Comparison of ENCODE assay signal across 24 cellular contexts in the genomic region with DNA sequence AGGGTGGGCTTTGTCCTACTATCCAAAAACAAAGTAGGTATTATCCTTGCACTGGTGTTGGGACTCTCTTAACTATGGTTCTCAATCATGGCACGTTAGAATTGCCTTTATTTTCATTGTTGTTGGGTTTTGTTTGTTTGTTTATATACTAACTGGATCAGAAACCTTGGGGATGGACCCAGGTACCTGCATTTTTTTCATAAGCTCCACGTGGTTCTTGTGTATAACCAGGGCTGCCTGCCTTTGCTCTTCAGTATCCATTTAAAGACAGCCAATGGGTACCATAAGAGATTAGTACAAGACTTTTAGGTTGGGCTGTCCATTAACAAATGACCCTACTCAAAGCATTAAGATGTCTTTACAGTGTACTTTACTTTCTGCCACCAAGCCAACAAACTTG. TPM values are rescaled to one million over a fixed set of nuclear protein-coding genes. Genes with fewer than 3 reads are reported as not detected.
A peak's percentile ranks its signal among the peaks of the same experiment; 100 is the strongest.
DNase-seq lines count a peak whose midpoint lies in the region; ATAC-seq, FAIRE-seq and TF ChIP-seq lines count a peak whose summit lies in the region.
"Had no signal": no experiment of that assay in that cellular context is flagged by ENCODE, and none has a peak within 500 bp of the region (broad histone marks: within the 10 kb centered on the region; RNA-seq: fewer than 3 reads in every experiment).

No MANE protein-coding gene starts in this region.

- H3K27me3 Mint-ChIP-seq in GM23338 (ENCODE audit: insufficient read depth, low read depth, poor library complexity) (peaks cover 8% of the 10 kb centered on the region), MCF 10A (ENCODE audit: insufficient read depth, unreplicated experiment) (no peaks in the 10 kb centered on the region), osteocyte (ENCODE audit: unreplicated experiment) (no peaks in the 10 kb centered on the region)

- no peak overlapping the region for H2AFZ ChIP-seq in GM23338
- H2AFZ ChIP-seq: hepatocyte had no signal

- TF ChIP-seq EP300 in A549 (IDR thresholded peaks at IDR 0.05) (no peak), transverse colon (IDR thresholded peaks at IDR 0.05; ENCODE audit: low read depth) (no peak)

- CTCF ChIA-PET in A549 (lab: Yijun Ruan, JAX) (interaction anchor here (0.6 to 1.8 kb wide), 4 partner anchors 14 to 328 kb away, joined by 3 to 6 read pairs (median 4); no protein-coding TSS in a partner anchor), MCF 10A (lab: Yijun Ruan, JAX) (interaction anchor here (0.5 to 3.4 kb wide), 5 partner anchors 25 to 412 kb away, joined by 3 to 18 read pairs (median 8); no protein-coding TSS in a partner anchor)

- H3K4me2 ChIP-seq in A549 (no peak overlapping the region), GM23338 (peak overlapping the region; percentile 57; the same call in 1 of the 2 replicates)
- H3K4me2 ChIP-seq: hepatocyte had no signal

- peaks cover 56% of the 10 kb centered on the region for H3K4me1 Mint-ChIP-seq in GM23338
- H3K4me1 Mint-ChIP-seq in MCF 10A (ENCODE audit: insufficient read depth, unreplicated experiment), result peaks cover 57% of the 10 kb centered on the region
- H3K4me1 Mint-ChIP-seq in osteocyte (ENCODE audit: unreplicated experiment), result peaks cover 52% of the 10 kb centered on the region

- H3K4me3 ChIP-seq in A549 (no peak overlapping the region), GM23338 (no peak overlapping the region), transverse colon (no peak overlapping the region), aorta (ENCODE audit: low read length in 2 of 2) (no peak overlapping the region)
- H3K4me3 ChIP-seq: HAP-1, hepatocyte, upper lobe of right lung had no signal

- no peaks in the 10 kb centered on the region for H3K9me2 ChIP-seq in GM23338 (ENCODE audit: insufficient read depth)

- H3K27ac Mint-ChIP-seq in GM23338 (no peak overlapping the region), MCF 10A (ENCODE audit: low read depth, unreplicated experiment) (peak overlapping the region; percentile 9), osteocyte (ENCODE audit: unreplicated experiment) (peak overlapping the region; percentile 60)
- H3K27ac Mint-ChIP-seq: activated T-cell treated with anti-CD3 and anti-CD28 coated beads, Interleukin-2, amount 50 U/mL, for 72 hours; stimulated activated naive CD8-positive, alpha-beta T cell treated with anti-CD3 and anti-CD28 coated beads, Interleukin-15, Interleukin-2, amounts not matched to agents 100 ng/mL and 50 ng/mL, for 24 hours had no signal

- peaks cover 26% of the 10 kb centered on the region for H3K27me3 ChIP-seq in GM23338 (ENCODE audit: insufficient read depth)
- H3K27me3 ChIP-seq in transverse colon, result no peaks in the 10 kb centered on the region
- no peaks in the 10 kb centered on the region for H3K27me3 ChIP-seq in aorta (ENCODE audit: control insufficient read depth in 1 of 2, insufficient read depth in 2 of 2, low read length in 1 of 2)
- H3K27me3 ChIP-seq: hepatocyte, upper lobe of right lung had no signal

- H3K27ac ChIP-seq in A549 (peak overlapping the region; percentile 12 to 60; a peak in 4 of 6 replicates), GM23338 (ENCODE audit: low read depth) (no peak overlapping the region), transverse colon (no peak overlapping the region), aorta (ENCODE audit: low read depth in 1 of 2, low read length in 2 of 2) (no peak overlapping the region)
- H3K27ac ChIP-seq: C4-2B, hepatocyte, upper lobe of right lung had no signal

- no peak for FAIRE-seq in A549 (lab: Jason Lieb, UNC)
- FAIRE-seq: astrocyte, islet of Langerhans had no signal

- H3K36me3 ChIP-seq in GM23338 (ENCODE audit: insufficient read depth) (no peaks in the 10 kb centered on the region), transverse colon (no peaks in the 10 kb centered on the region), aorta (ENCODE audit: control insufficient read depth in 1 of 2, insufficient read depth in 2 of 2, low read length in 1 of 2) (no peaks in the 10 kb centered on the region)
- H3K36me3 ChIP-seq: HAP-1, upper lobe of right lung had no signal

- in situ Hi-C loops in transverse colon (cut with MboI; ENCODE audit: low pct_ligation_motif_present in 1 of 4, low pct_unique_long_range_greater_than_20kb in 1 of 4, low sequenced_read_pairs in 3 of 4), result loop anchor here in 2 of 4 donors (10.0 kb wide), 1 partner anchor 91 kb away; no protein-coding TSS in a partner anchor

- H4K20me1 ChIP-seq in GM23338 (replicated peaks; ENCODE audit: insufficient read depth), result no peaks in the 10 kb centered on the region

- intact Hi-C loops in MCF 10A (cut with micrococcal nuclease) (loop anchor here (5.0 kb wide), 1 partner anchor 219 kb away; a partner anchor contains a TSS), transverse colon (cut with DNase I; ENCODE audit: low total_unique reads) (loop anchor here (5.0 kb wide), 1 partner anchor 246 kb away; no protein-coding TSS in a partner anchor), aorta (cut with DNase I) (loop anchor here (5.0 to 10.0 kb wide), 5 partner anchors 219 to 519 kb away; a partner anchor contains a TSS)

- TF ChIP-seq RAD21 in A549 (conservative IDR thresholded peaks at IDR 0.05 in 1 of 2, IDR thresholded peaks at IDR 0.05 in 1 of 2), result no peak

- TF ChIP-seq CTCF in A549 (IDR thresholded peaks at IDR 0.05) (no peak), GM23338 (conservative IDR thresholded peaks at IDR 0.05; ENCODE audit: low read depth in 2 of 2) (no peak), MCF 10A (IDR thresholded peaks at IDR 0.05; ENCODE audit: unreplicated experiment) (no peak), osteocyte (IDR thresholded peaks at IDR 0.05) (no peak), transverse colon (IDR thresholded peaks at IDR 0.05) (no peak)

- H3F3A ChIP-seq in GM23338 (replicated peaks; ENCODE audit: low read depth), result 0 out of 2 replicates have a peak, but pooled peaks cover 5% of the 10 kb centered on the region

- H3K9me3 Mint-ChIP-seq in GM23338 (no peaks in the 10 kb centered on the region; the same call in 2 of the 3 replicates), MCF 10A (ENCODE audit: unreplicated experiment) (peaks cover 8% of the 10 kb centered on the region), osteocyte (ENCODE audit: unreplicated experiment) (no peaks in the 10 kb centered on the region)
- H3K9me3 Mint-ChIP-seq: activated T-cell treated with anti-CD3 and anti-CD28 coated beads, Interleukin-2, amount 50 U/mL, for 72 hours; stimulated activated naive CD8-positive, alpha-beta T cell treated with anti-CD3 and anti-CD28 coated beads, Interleukin-15, Interleukin-2, amounts not matched to agents 100 ng/mL and 50 ng/mL, for 24 hours had no signal

- no TSS peak for BruUV-seq in MCF 10A (replicated peaks; lab: Mats Ljungman, UMichigan)

- WGBS in A549 (ENCODE audit: missing lambda C conversion rate), result 63% methylated on average over 2 of the region's 2 CpGs
- WGBS in transverse colon (ENCODE audit: low coverage in 1 of 2), 2 donors, result 38 to 88% methylated on average over 1 to 2 of the region's 2 CpGs
- 67 to 76% methylated on average over 2 of the region's 2 CpGs for WGBS in aorta, 2 donors

- peaks cover 11% of the 10 kb centered on the region; the same call in 1 of the 2 replicates for H3K79me2 ChIP-seq in GM23338 (replicated peaks; ENCODE audit: insufficient read depth)

- H3K9me3 ChIP-seq in A549, result no peaks in the 10 kb centered on the region
- H3K9me3 ChIP-seq in transverse colon, result no peaks in the 10 kb centered on the region
- H3K9me3 ChIP-seq in aorta (ENCODE audit: control insufficient read depth, low read length), result no peaks in the 10 kb centered on the region
- H3K9me3 ChIP-seq: HAP-1, upper lobe of right lung had no signal

- H3K36me3 Mint-ChIP-seq in GM23338 (ENCODE audit: low read depth), result no peaks in the 10 kb centered on the region
- H3K36me3 Mint-ChIP-seq in MCF 10A (ENCODE audit: insufficient read depth, unreplicated experiment), result no peaks in the 10 kb centered on the region
- no peaks in the 10 kb centered on the region for H3K36me3 Mint-ChIP-seq in osteocyte (ENCODE audit: unreplicated experiment)

- no peak overlapping the region for H3K4me3 Mint-ChIP-seq in GM23338
- H3K4me3 Mint-ChIP-seq in MCF 10A (ENCODE audit: unreplicated experiment), result no peak overlapping the region
- H3K4me3 Mint-ChIP-seq in osteocyte (ENCODE audit: unreplicated experiment), result no peak overlapping the region
- H3K4me3 Mint-ChIP-seq: activated T-cell treated with anti-CD3 and anti-CD28 coated beads, Interleukin-2, amount 50 U/mL, for 72 hours; stimulated activated naive CD8-positive, alpha-beta T cell treated with anti-CD3 and anti-CD28 coated beads, Interleukin-15, Interleukin-2, amounts not matched to agents 100 ng/mL and 50 ng/mL, for 24 hours had no signal

- DNase-seq in A549 (ENCODE audit: low read depth in 1 of 2, low spot score in 1 of 2) (no peak), GM23338 (ENCODE audit: low spot score) (no peak), MCF 10A (ENCODE audit: unreplicated experiment) (no peak), osteocyte (ENCODE audit: extremely low spot score, unreplicated experiment) (no peak), T-helper 2 cell (no peak), NCI-H226 (no peak), transverse colon (no peak), aorta (no peak)
- DNase-seq: activated CD4-positive, CD25-positive, alpha-beta regulatory T cell treated with anti-CD3 and anti-CD28 coated beads, Interleukin-2, amount 50 U/mL, for 72 hours; activated naive CD4-positive, alpha-beta T cell treated with anti-CD3 and anti-CD28 coated beads, Interleukin-2, amount 50 U/mL, for 16 hours; activated T-cell treated with anti-CD3 and anti-CD28 coated beads, Interleukin-2, amount 50 U/mL, for 72 hours; cerebellar nuclear complex; EL; foreskin fibroblast; KG1; NCI-H1694; stimulated activated CD4-positive, alpha-beta T cell treated with anti-CD3 and anti-CD28 coated beads, Interleukin-4, amount 100 ng/mL, for 4 hours; upper lobe of right lung had no signal

- POLR2A ChIA-PET in A549 (lab: Yijun Ruan, JAX), result interaction anchor here (3.8 kb wide), 1 partner anchor 98 kb away, joined by 197 read pairs; no protein-coding TSS in a partner anchor
- POLR2A ChIA-PET in MCF 10A (lab: Yijun Ruan, JAX), result interaction anchor here (0.6 to 8.6 kb wide), 13 partner anchors 16 to 538 kb away, joined by 3 to 331 read pairs (median 11); no protein-coding TSS in a partner anchor

- TF ChIP-seq POLR2A in A549 (IDR thresholded peaks at IDR 0.05; ENCODE audit: low read length), result no peak
- no peak for TF ChIP-seq POLR2A in transverse colon (IDR thresholded peaks at IDR 0.05)

- H3K4me1 ChIP-seq in A549, result peaks cover 34% of the 10 kb centered on the region
- H3K4me1 ChIP-seq in GM23338 (ENCODE audit: insufficient read depth), result peaks cover 49% of the 10 kb centered on the region
- H3K4me1 ChIP-seq in transverse colon, result peaks cover 4 to 33% (median 19%) of the 10 kb centered on the region in 4 donors
- H3K4me1 ChIP-seq in aorta (ENCODE audit: control insufficient read depth in 1 of 2, insufficient read depth in 2 of 2, low read length in 2 of 2), result no peaks in the 10 kb centered on the region

- ATAC-seq in A549 (no peak), GM23338 (no peak), aorta (ENCODE audit: low FRiP score) (no peak)
- ATAC-seq: activated T-cell treated with anti-CD3 and anti-CD28 coated beads, Interleukin-2, amount 50 U/mL, for 72 hours; upper lobe of right lung had no signal

RNA-seq across cellular contexts. Expression of a gene that starts 2.5 kb away (rescaled TPM):
- 14.2 and 17.0 TPM in 2 replicates for polyA plus RNA-seq in A549 (2011; rRNA removed)
- 8.3 and 10.0 TPM in 2 replicates for polyA plus RNA-seq in A549 (2012; cell fraction: cytosol; rRNA removed)
- polyA plus RNA-seq in A549 (2012; cell fraction: nucleus; rRNA removed), result 3.9 and 7.2 TPM in 2 replicates
- polyA plus RNA-seq in A549 (2017; fragmentation: RNase III; extraction: RNeasy Plus Mini Kit Qiagen cat#74134 plus additional on column Dnase treatment), result 4.5 to 5.5 TPM (median 4.9 TPM) in 3 replicates
- polyA minus RNA-seq in A549 (2011; rRNA and poly(A)+ RNA removed), result 10.0 and 13.4 TPM in 2 replicates
- 20.4 and 21.5 TPM in 2 replicates for total RNA-seq in GM23338 (2014; rRNA removed; shearing (Covaris generic))
- polyA plus RNA-seq in GM23338 (2016; fragmentation: Nextera tagmentation; extraction: Ambion mirVana), result 19.6 and 24.7 TPM in 2 replicates
- 36.0 and 52.7 TPM in 2 replicates for total RNA-seq in MCF 10A (2022)
- 62.1 and 65.9 TPM in 2 replicates for total RNA-seq in osteocyte
- 10 to 100 TPM; 22.8 to 50.4 (median 34.4) TPM for total RNA-seq in transverse colon
- 10 to 100 TPM; 73.7 to 92.0 TPM for total RNA-seq in aorta
- 10 to 100 TPM; 36.2 to 60.9 TPM for polyA plus RNA-seq in aorta

Comparison
In these comparisons a context has a peak if more than half of its experiments do, and no peak if none do; other contexts are left out.
1. H3K27ac ChIP-seq: peak in A549 (2 of 2); none in GM23338 (single experiment), transverse colon (0 of 4) and aorta (0 of 2).